ENCODE assay signal across 13 cellular contexts in the genomic region with DNA sequence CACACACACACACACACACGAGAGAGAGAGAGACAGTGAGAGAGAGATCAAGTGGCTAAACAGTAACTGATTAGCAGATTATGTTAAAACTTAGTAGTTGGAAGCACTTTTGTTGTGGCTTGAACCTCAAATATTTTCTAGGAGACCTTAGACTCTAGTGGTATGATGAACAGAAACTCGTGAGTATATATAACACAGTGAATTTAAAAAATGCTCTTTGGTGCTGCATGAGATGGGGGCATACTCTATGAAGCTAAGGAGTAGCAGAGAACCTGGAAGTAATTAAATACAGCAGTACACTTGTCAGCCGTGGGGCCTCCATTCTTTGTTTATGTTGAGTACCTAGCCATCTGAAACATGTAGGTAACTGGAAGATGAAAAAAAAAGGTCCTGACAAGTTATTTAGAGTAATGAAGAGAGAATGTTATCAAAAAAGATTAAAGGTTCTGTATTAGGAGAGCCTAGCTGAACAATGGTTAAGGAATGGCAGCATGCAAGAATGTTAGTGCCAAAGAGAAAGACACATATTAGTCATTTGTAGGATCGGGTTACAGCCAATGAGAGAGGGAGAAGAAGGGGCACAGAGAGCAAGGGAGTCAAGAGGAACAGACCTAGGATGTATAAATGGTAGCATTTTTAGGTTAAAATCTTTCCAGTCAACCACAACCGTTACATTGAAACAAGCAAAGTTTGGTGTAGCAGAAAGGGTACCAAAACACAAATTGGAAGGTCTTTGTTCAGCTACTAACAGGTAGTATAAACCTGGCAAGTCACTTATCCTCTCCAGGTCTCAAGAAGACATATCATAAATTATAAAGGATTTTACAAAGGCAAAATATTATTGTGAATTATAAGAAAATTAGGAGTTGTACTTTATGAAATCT.
DNase-seq lines count a peak whose midpoint lies in the region; ATAC-seq and TF ChIP-seq lines count a peak whose summit lies in the region.
"Had no signal": no experiment of that assay in that cellular context is flagged by ENCODE, and none has a peak within 500 bp of the region (broad histone marks: within the 10 kb centered on the region; RNA-seq: fewer than 3 reads in every experiment).

No MANE protein-coding gene starts in this region.

- peaks cover 2% of the 10 kb centered on the region for H3K36me3 Mint-ChIP-seq in T-helper 17 cell (ENCODE audit: low read depth)
- H3K36me3 Mint-ChIP-seq: CD4-positive, alpha-beta memory T cell; immature natural killer cell had no signal

- in situ Hi-C loops in ACHN (cut with HindIII; ENCODE audit: low pct_ligation_motif_present, low pct_unique_long_range_greater_than_20kb, low sequenced_read_pairs), result no loop called here

- H3K4me1 Mint-ChIP-seq in T-helper 17 cell, result no peaks in the 10 kb centered on the region
- H3K4me1 Mint-ChIP-seq: immature natural killer cell had no signal

- CTCF ChIA-PET in HEK293 (lab: Yijun Ruan, JAX), result interaction anchor here (0.6 to 2.9 kb wide), 2 partner anchors 284 to 859 kb away, joined by 3 to 18 read pairs; no protein-coding TSS in a partner anchor

- no peak overlapping the region for H3K27ac Mint-ChIP-seq in T-helper 17 cell
- H3K27ac Mint-ChIP-seq: activated T-helper 1 cell treated with anti-CD3 and anti-CD28 coated beads, Interleukin-12 subunit alpha, Interleukin-12 subunit beta, Interleukin-2, Interleukin-4 antibody, amounts not matched to agents 30 ng/mL and 10 ng/mL and 1 ng/mL, durations not matched to agents 14 hours and 24 hours and 36 hours; CD4-positive, alpha-beta memory T cell; immature natural killer cell had no signal

- no peak overlapping the region for H3K27ac ChIP-seq in HEK293 (ENCODE audit: extremely low read depth, low read depth, low read length)
- H3K27ac ChIP-seq: ovary had no signal

- no peak for ATAC-seq in T-helper 17 cell

- H3K4me3 ChIP-seq in HEK293 (ENCODE audit: low read depth, low read length), result no peak overlapping the region
- H3K4me3 ChIP-seq: ovary had no signal

- no peaks in the 10 kb centered on the region for H3K27me3 Mint-ChIP-seq in T-helper 17 cell
- H3K27me3 Mint-ChIP-seq: CD4-positive, alpha-beta memory T cell had no signal

- no peaks in the 10 kb centered on the region for H3K9me3 ChIP-seq in HEK293 (ENCODE audit: control insufficient read depth, insufficient read depth, low read depth, low read length)
- no peaks in the 10 kb centered on the region for H3K9me3 ChIP-seq in T-helper 17 cell (ENCODE audit: control insufficient read depth, low read length, poor library complexity, severe bottlenecking)
- H3K9me3 ChIP-seq: ovary had no signal

- peak; percentile 43 for DNase-seq in ACHN
- peak; percentile 9 for DNase-seq in amniotic stem cell (lab: John Stamatoyannopoulos, UW)
- peak; percentile 57 for DNase-seq in kidney glomerular epithelial cell (lab: John Stamatoyannopoulos, UW)
- no peak for DNase-seq in stimulated activated CD4-positive, alpha-beta T cell treated with anti-CD3 and anti-CD28 coated beads, Interleukin-4, amount 100 ng/mL, for 24 hours
- no peak for DNase-seq in stimulated activated CD4-positive, alpha-beta T cell treated with anti-CD3 and anti-CD28 coated beads, Interleukin-4, amount 100 ng/mL, for 1 hour
- no peak for DNase-seq in occipital lobe (lab: John Stamatoyannopoulos, UW)
- DNase-seq in T-helper 17 cell, result no peak
- DNase-seq: CD4-positive, alpha-beta memory T cell; cortex of kidney; immature natural killer cell; ovary had no signal

- TF ChIP-seq CTCF in HEK293 (tag by site-specific recombination; IDR thresholded peaks at IDR 0.05), result no peak

- POLR2A ChIA-PET in HEK293 (lab: Yijun Ruan, JAX), result no interaction called here

- no peaks in the 10 kb centered on the region for H3K4me1 ChIP-seq in HEK293 (ENCODE audit: control insufficient read depth, insufficient read depth, low read length)

- H3K4me3 Mint-ChIP-seq in T-helper 17 cell, result no peak overlapping the region
- H3K4me3 Mint-ChIP-seq: activated T-helper 1 cell treated with anti-CD3 and anti-CD28 coated beads, Interleukin-12 subunit alpha, Interleukin-12 subunit beta, Interleukin-2, Interleukin-4 antibody, amounts not matched to agents 30 ng/mL and 10 ng/mL and 1 ng/mL, durations not matched to agents 14 hours and 24 hours and 36 hours; CD4-positive, alpha-beta memory T cell; immature natural killer cell had no signal

- no peaks in the 10 kb centered on the region for H3K36me3 ChIP-seq in HEK293 (ENCODE audit: control insufficient read depth in 2 of 2, insufficient read depth in 1 of 2, low read length in 2 of 2)
- H3K36me3 ChIP-seq: ovary had no signal

TF ChIP-seq in HEK293, 187 proteins besides CTCF, POLR2A, EP300 and RAD21:
- TF ChIP-seq, protein P1, sequence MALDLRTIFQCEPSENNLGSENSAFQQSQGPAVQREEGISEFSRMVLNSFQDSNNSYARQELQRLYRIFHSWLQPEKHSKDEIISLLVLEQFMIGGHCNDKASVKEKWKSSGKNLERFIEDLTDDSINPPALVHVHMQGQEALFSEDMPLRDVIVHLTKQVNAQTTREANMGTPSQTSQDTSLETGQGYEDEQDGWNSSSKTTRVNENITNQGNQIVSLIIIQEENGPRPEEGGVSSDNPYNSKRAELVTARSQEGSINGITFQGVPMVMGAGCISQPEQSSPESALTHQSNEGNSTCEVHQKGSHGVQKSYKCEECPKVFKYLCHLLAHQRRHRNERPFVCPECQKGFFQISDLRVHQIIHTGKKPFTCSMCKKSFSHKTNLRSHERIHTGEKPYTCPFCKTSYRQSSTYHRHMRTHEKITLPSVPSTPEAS (tag by site-specific recombination; IDR thresholded peaks at IDR 0.05), result peak; percentile 39; the same call in 1 of the 2 replicates
- TF ChIP-seq, protein P2, sequence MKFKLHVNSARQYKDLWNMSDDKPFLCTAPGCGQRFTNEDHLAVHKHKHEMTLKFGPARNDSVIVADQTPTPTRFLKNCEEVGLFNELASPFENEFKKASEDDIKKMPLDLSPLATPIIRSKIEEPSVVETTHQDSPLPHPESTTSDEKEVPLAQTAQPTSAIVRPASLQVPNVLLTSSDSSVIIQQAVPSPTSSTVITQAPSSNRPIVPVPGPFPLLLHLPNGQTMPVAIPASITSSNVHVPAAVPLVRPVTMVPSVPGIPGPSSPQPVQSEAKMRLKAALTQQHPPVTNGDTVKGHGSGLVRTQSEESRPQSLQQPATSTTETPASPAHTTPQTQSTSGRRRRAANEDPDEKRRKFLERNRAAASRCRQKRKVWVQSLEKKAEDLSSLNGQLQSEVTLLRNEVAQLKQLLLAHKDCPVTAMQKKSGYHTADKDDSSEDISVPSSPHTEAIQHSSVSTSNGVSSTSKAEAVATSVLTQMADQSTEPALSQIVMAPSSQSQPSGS (tag by site-specific recombination; IDR thresholded peaks at IDR 0.05; ENCODE audit: low read depth), result no peak

Comparison
In these comparisons a context has a peak if more than half of its experiments do, and no peak if none do; other contexts are left out.
1. DNase-seq: peak in ACHN (single experiment), amniotic stem cell (single experiment) and kidney glomerular epithelial cell (single experiment); none in stimulated activated CD4-positive, alpha-beta T cell treated with anti-CD3 and anti-CD28 coated beads, Interleukin-4, amount 100 ng/mL, for 24 hours (single experiment), stimulated activated CD4-positive, alpha-beta T cell treated with anti-CD3 and anti-CD28 coated beads, Interleukin-4, amount 100 ng/mL, for 1 hour (single experiment), occipital lobe (single experiment) and T-helper 17 cell (0 of 3).